ENCODE assay signal across 8 cellular contexts in genomic region chr4:140238353-140239041, GRCh38.
DNase-seq lines count a peak whose midpoint lies in the region; ATAC-seq and TF ChIP-seq lines count a peak whose summit lies in the region.

No MANE protein-coding gene starts in this region.

- H3K27me3 ChIP-seq in lower lobe of right lung (ENCODE audit: low read depth): no peaks in the 10 kb centered on the region

- H3K36me3 Mint-ChIP-seq in HFFc6 (ENCODE audit: low read depth) (no peaks in the 10 kb centered on the region), type B pancreatic cell (no peaks in the 10 kb centered on the region)

- H3K4me3 ChIP-seq in choroid plexus epithelial cell (ENCODE audit: low read depth, low read length) (no peak overlapping the region), lower lobe of right lung (peak overlapping the region; percentile 27)

- H3K27me3 Mint-ChIP-seq in HFFc6 (ENCODE audit: insufficient read depth) (no peaks in the 10 kb centered on the region), type B pancreatic cell (no peaks in the 10 kb centered on the region)

- TF ChIP-seq CTCF in HFFc6 (IDR thresholded peaks at IDR 0.05) (no peak), choroid plexus epithelial cell (conservative IDR thresholded peaks at IDR 0.05; ENCODE audit: low read depth, low read length) (no peak), lower lobe of right lung (IDR thresholded peaks at IDR 0.05) (no peak), type B pancreatic cell (conservative IDR thresholded peaks at IDR 0.05) (no peak)

- H3K9me3 ChIP-seq in lower lobe of right lung: no peaks in the 10 kb centered on the region

- peaks cover 38% of the 10 kb centered on the region for H3K4me1 ChIP-seq in lower lobe of right lung

- DNase-seq in HFFc6 (peak; percentile 61), NCI-H774 (lab: John Stamatoyannopoulos, UW) (peak; percentile 75), choroid plexus epithelial cell (ENCODE audit: low read depth) (peak; percentile 80), lower lobe of right lung (peak; percentile 91), type B pancreatic cell (ENCODE audit: extremely low spot score, unreplicated experiment) (no peak)
- no peak for DNase-seq in stimulated activated CD4-positive, alpha-beta T cell treated with anti-CD3 and anti-CD28 coated beads, Interleukin-4, amount 100 ng/mL, for 1 hour
- DNase-seq in activated CD4-positive, alpha-beta T cell treated with anti-CD3 and anti-CD28 coated beads, Interleukin-2, amount 50 U/mL, for 48 hours: no peak

- ATAC-seq in lower lobe of right lung: peak; percentile 92 to 93
- no peak for ATAC-seq in GM18519 (IDR thresholded peaks at IDR 0.05; ENCODE audit: low FRiP score, unreplicated experiment)

- peaks cover 57% of the 10 kb centered on the region for H3K4me1 Mint-ChIP-seq in HFFc6 (ENCODE audit: low read depth)
- peaks cover 67% of the 10 kb centered on the region for H3K4me1 Mint-ChIP-seq in type B pancreatic cell (ENCODE audit: unreplicated experiment)

- intact Hi-C loops in lower lobe of right lung (cut with DNase I): no loop called here

- H3K36me3 ChIP-seq in lower lobe of right lung: no peaks in the 10 kb centered on the region

- no peaks in the 10 kb centered on the region for H3K9me3 Mint-ChIP-seq in HFFc6
- no peaks in the 10 kb centered on the region for H3K9me3 Mint-ChIP-seq in type B pancreatic cell

- H3K27ac Mint-ChIP-seq in HFFc6 (peak overlapping the region; percentile 90), type B pancreatic cell (peak overlapping the region; percentile 66)

- H3K27ac ChIP-seq in lower lobe of right lung: peak overlapping the region; percentile 84

- H3K4me3 Mint-ChIP-seq in HFFc6 (peak overlapping the region; percentile 79), type B pancreatic cell (peak overlapping the region; percentile 80)

Comparison
In these comparisons a context has a peak if more than half of its experiments do, and no peak if none do; other contexts are left out.
1. DNase-seq: peak in HFFc6 (single experiment), NCI-H774 (single experiment), choroid plexus epithelial cell (single experiment) and lower lobe of right lung (single experiment); none in type B pancreatic cell (single experiment), stimulated activated CD4-positive, alpha-beta T cell treated with anti-CD3 and anti-CD28 coated beads, Interleukin-4, amount 100 ng/mL, for 1 hour (single experiment) and activated CD4-positive, alpha-beta T cell treated with anti-CD3 and anti-CD28 coated beads, Interleukin-2, amount 50 U/mL, for 48 hours (0 of 2).